Comparison of ENCODE assay signal across 19 cellular contexts in the genomic region with DNA sequence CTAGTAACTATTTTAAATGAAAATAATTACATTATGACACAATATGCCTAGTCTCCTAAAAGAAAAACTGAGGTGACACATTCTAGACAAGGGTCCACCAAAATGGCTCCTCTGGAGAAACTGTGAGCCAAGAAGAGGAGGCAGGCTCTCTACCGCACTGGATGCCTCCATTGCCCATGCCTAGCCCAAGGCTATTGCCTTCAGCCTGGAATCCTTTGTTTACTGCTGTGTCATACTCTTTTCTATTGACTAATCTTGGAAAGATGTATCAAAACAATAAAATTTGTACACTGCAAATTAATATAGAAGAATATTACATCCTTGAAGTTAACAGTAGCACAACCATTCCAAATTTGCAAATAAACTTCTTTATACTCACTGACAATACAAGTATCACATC.
"Had no signal": no experiment of that assay in that cellular context is flagged by ENCODE, and none has a peak within 500 bp of the region (broad histone marks: within the 10 kb centered on the region; RNA-seq: fewer than 3 reads in every experiment).

No MANE protein-coding gene starts in this region.

- H3K9ac ChIP-seq: SK-N-SH had no signal

- H3K27me3 ChIP-seq: MG63 had no signal

- DNase-seq: KBM-7, MG63, NCI-H1092, NCI-H1105 treated with DMSO at 0.1 percent for 48 hours, NCI-H1417 treated with DMSO at 0.1 percent for 48 hours, NCI-H146, NCI-H1694 treated with DMSO at 0.1 percent for 48 hours, NCI-H1930, NCI-H2081, NCI-H2107, NCI-H2227 treated with DMSO at 0.1 percent for 48 hours, NCI-H524, NCI-H526 treated with DMSO at 0.1 percent for 48 hours, NCI-H774, SHP77, SK-N-SH, SW 1271 had no signal

- H3K4me2 ChIP-seq: SK-N-SH had no signal

- H3K27ac ChIP-seq: RWPE1 had no signal

- H3K36me3 ChIP-seq: MG63 had no signal

- H3K9me3 ChIP-seq: MG63, SK-N-SH had no signal

- H3K9me2 ChIP-seq: SK-N-SH had no signal

- H3K4me3 ChIP-seq: MG63 had no signal

- ATAC-seq: Panc1 had no signal
